ENCODE assay signal across 7 cellular contexts in the genomic region with DNA sequence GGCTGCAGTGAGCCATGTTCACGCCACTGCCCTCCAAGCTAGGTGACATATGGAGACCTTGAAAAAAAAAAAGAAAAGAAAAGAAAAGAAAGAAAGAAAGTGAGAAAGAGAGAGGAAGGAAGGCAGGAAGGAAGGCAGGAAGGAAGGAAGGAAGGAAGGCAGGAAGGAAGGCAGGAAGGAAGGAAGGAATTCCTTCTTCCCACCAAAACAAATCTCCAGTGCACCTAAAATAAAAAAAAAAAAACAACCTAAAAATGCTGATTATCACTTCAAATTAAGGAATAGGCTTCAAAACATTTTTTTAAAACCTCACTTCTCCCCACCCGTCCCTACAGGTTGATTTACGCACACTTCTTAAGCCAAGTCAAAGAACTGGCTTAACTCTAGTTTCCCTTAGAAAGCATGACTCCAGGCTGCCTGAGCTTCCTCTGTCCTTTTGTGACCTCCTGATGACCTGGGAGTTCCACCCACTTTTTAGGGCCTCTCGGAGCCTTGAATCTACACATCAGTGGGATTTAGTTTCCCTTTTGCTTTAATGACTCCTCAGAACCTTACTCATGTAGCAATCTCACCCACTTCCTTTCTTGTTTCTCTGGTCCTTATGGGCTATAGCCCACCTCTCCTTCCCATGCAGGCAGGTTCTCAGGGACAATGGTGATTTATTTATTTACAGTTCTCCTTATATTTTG. TPM values are rescaled to one million over a fixed set of nuclear protein-coding genes. Genes with fewer than 3 reads are reported as not detected.
DNase-seq lines count a peak whose midpoint lies in the region; ATAC-seq and TF ChIP-seq lines count a peak whose summit lies in the region.

No MANE protein-coding gene starts in this region.

- ATAC-seq in GM19395 (IDR thresholded peaks at IDR 0.05; ENCODE audit: unreplicated experiment): peak; percentile 94
- peak; percentile 77 for ATAC-seq in HG03378 (IDR thresholded peaks at IDR 0.05; ENCODE audit: unreplicated experiment)
- peak; percentile 98 for ATAC-seq in activated T-helper 17 cell treated with anti-CD3 and anti-CD28 coated beads, Interleukin-2, amount 50 U/mL, for 72 hours (replicated peaks)

- peaks cover 5% of the 10 kb centered on the region for H3K9me3 Mint-ChIP-seq in activated T-helper 17 cell treated with anti-CD3 and anti-CD28 coated beads, Interleukin-2, amount 50 U/mL, for 72 hours
- peaks cover 6% of the 10 kb centered on the region for H3K9me3 Mint-ChIP-seq in neural crest cell

- no peak for DNase-seq in neural crest cell (ENCODE audit: low read depth, low spot score)
- no peak for DNase-seq in NCI-H524 (lab: John Stamatoyannopoulos, UW)
- no peak for DNase-seq in central memory CD4-positive, alpha-beta T cell
- no peak for DNase-seq in pons (ENCODE audit: low spot score)

- no peaks in the 10 kb centered on the region for H3K27me3 Mint-ChIP-seq in activated T-helper 17 cell treated with anti-CD3 and anti-CD28 coated beads, Interleukin-2, amount 50 U/mL, for 72 hours
- H3K27me3 Mint-ChIP-seq in neural crest cell (ENCODE audit: low read depth): no peaks in the 10 kb centered on the region

- H3K4me1 Mint-ChIP-seq in activated T-helper 17 cell treated with anti-CD3 and anti-CD28 coated beads, Interleukin-2, amount 50 U/mL, for 72 hours: peaks cover 11% of the 10 kb centered on the region
- H3K4me1 Mint-ChIP-seq in neural crest cell: peaks cover 36% of the 10 kb centered on the region

- TF ChIP-seq CTCF in neural crest cell (conservative IDR thresholded peaks at IDR 0.05): no peak

- H3K27ac Mint-ChIP-seq in activated T-helper 17 cell treated with anti-CD3 and anti-CD28 coated beads, Interleukin-2, amount 50 U/mL, for 72 hours: peak overlapping the region; percentile 7
- H3K27ac Mint-ChIP-seq in neural crest cell (ENCODE audit: unreplicated experiment): peak overlapping the region; percentile 7

- H3K36me3 Mint-ChIP-seq in activated T-helper 17 cell treated with anti-CD3 and anti-CD28 coated beads, Interleukin-2, amount 50 U/mL, for 72 hours (ENCODE audit: low read depth): no peaks in the 10 kb centered on the region
- peaks cover 6% of the 10 kb centered on the region for H3K36me3 Mint-ChIP-seq in neural crest cell (ENCODE audit: low read depth)

- H3K4me3 Mint-ChIP-seq in activated T-helper 17 cell treated with anti-CD3 and anti-CD28 coated beads, Interleukin-2, amount 50 U/mL, for 72 hours: peak overlapping the region; percentile 53
- no peak overlapping the region for H3K4me3 Mint-ChIP-seq in neural crest cell

RNA-seq across cellular contexts. Expression of gene DUSP6, which starts 18.6 kb away (rescaled TPM):
- 10 to 100 TPM; 68.4 to 94.1 TPM for total RNA-seq in activated T-helper 17 cell treated with anti-CD3 and anti-CD28 coated beads, Interleukin-2, amount 50 U/mL, for 72 hours
- 109 and 112 TPM in 2 replicates for total RNA-seq in neural crest cell
